1 cellular context compared by ENCODE assay signal in the genomic region with DNA sequence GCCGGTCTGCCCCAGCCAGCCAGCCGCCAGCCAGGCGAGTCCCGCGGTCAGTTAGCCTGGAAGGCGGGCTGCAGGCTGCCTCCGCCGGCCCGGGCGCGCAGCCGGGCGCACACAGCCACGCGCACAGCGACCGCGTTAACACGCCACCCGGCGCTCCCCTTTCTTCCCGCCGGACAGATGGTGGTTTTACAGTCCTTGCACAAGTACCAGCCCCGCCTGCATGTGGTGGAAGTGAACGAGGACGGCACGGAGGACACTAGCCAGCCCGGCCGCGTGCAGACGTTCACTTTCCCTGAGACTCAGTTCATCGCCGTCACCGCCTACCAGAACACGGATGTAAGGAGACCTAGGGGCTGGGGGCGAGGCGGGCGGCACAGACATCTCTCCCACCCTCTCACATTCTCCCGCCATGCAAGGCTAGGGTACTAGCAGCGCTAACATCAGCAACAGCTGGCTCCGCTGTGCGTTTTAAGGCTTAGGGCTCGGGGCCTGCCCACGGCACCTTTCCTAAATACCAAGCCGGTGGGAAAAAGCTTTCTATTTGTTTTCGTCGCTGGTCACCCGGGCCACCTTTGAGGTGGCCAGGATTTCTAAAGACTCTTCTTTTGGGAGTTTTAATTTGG.
TF ChIP-seq lines count a peak whose summit lies in the region.

No MANE protein-coding gene starts in this region.

TF ChIP-seq in HepG2, 621 proteins besides CTCF, POLR2A, EP300 and RAD21 (continued from another document):
- TF ChIP-seq, protein P1, sequence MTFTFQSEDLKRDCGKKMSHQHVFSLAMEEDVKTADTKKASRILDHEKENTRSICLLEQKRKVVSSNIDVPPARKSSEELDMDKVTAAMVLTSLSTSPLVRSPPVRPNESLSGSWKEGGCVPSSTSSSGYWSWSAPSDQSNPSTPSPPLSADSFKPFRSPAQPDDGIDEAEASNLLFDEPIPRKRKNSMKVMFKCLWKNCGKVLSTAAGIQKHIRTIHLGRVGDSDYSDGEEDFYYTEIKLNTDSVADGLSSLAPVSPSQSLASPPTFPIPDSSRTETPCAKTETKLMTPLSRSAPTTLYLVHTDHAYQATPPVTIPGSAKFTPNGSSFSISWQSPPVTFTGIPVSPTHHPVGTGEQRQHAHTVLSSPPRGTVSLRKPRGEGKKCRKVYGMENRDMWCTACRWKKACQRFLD (CRISPR knock-in tag; IDR thresholded peaks at IDR 0.05; ENCODE audit: borderline replicate concordance), result no peak
- TF ChIP-seq, protein P2, sequence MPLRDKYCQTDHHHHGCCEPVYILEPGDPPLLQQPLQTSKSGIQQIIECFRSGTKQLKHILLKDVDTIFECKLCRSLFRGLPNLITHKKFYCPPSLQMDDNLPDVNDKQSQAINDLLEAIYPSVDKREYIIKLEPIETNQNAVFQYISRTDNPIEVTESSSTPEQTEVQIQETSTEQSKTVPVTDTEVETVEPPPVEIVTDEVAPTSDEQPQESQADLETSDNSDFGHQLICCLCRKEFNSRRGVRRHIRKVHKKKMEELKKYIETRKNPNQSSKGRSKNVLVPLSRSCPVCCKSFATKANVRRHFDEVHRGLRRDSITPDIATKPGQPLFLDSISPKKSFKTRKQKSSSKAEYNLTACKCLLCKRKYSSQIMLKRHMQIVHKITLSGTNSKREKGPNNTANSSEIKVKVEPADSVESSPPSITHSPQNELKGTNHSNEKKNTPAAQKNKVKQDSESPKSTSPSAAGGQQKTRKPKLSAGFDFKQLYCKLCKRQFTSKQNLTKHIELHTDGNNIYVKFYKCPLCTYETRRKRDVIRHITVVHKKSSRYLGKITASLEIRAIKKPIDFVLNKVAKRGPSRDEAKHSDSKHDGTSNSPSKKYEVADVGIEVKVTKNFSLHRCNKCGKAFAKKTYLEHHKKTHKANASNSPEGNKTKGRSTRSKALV (CRISPR knock-in tag; IDR thresholded peaks at IDR 0.05), result peak; percentile 100
- no peak for TF ChIP-seq ZNF616 (CRISPR knock-in tag; IDR thresholded peaks at IDR 0.05; ENCODE audit: low read depth)
- 0 out of 2 replicates have a peak, but pooled peaks have one; percentile 58 for TF ChIP-seq DNMT1 (CRISPR knock-in tag; IDR thresholded peaks at IDR 0.05)
- TF ChIP-seq PCBP1 (IDR thresholded peaks at IDR 0.05; ENCODE audit: borderline replicate concordance, low read depth, low read length), result no peak
- TF ChIP-seq MAZ (IDR thresholded peaks at IDR 0.05; ENCODE audit: borderline replicate concordance, low read depth, low read length), result no peak
- no peak for TF ChIP-seq MAZ (CRISPR knock-in tag; IDR thresholded peaks at IDR 0.05; ENCODE audit: low read depth)
- TF ChIP-seq AKAP8 (CRISPR knock-in tag; IDR thresholded peaks at IDR 0.05), result no peak
- TF ChIP-seq DNMT3B (CRISPR knock-in tag; conservative IDR thresholded peaks at IDR 0.05), result no peak
- TF ChIP-seq, protein P3, sequence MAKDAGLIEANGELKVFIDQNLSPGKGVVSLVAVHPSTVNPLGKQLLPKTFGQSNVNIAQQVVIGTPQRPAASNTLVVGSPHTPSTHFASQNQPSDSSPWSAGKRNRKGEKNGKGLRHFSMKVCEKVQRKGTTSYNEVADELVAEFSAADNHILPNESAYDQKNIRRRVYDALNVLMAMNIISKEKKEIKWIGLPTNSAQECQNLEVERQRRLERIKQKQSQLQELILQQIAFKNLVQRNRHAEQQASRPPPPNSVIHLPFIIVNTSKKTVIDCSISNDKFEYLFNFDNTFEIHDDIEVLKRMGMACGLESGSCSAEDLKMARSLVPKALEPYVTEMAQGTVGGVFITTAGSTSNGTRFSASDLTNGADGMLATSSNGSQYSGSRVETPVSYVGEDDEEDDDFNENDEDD (CRISPR knock-in tag; IDR thresholded peaks at IDR 0.05; ENCODE audit: borderline replicate concordance), result peak; percentile 56; the same call in 1 of the 2 replicates
- TF ChIP-seq ZMYM3 (CRISPR knock-in tag; IDR thresholded peaks at IDR 0.05), result no peak
- no peak for TF ChIP-seq IRF2 (CRISPR knock-in tag; IDR thresholded peaks at IDR 0.05)
